In the genomic region with DNA sequence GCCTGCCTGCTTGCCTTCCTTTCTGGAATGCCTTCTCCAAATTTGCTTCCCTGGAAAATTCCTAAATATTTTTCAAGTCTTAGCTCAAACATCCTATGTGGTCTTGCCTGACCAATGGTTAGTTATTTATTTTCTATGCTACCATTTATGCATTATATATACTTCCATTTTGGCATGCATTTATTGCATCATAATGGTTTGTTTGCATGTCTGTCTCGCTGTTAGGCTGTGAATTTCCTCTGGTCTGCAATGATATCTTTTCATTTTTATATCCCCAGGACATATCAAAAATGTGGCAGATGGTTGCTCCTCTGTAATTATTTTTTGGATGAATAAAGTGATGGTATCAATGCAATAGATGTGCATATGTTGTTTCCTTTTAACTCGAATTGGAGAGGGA, we compare ENCODE assay signal across 32 cellular contexts.
"Had no signal": no experiment of that assay in that cellular context is flagged by ENCODE, and none has a peak within 500 bp of the region (broad histone marks: within the 10 kb centered on the region; RNA-seq: fewer than 3 reads in every experiment).

No MANE protein-coding gene starts in this region.

- H3K9me3 ChIP-seq: heart left ventricle had no signal

- H3K4me3 ChIP-seq: heart left ventricle had no signal

- H3K27me3 Mint-ChIP-seq: activated B cell treated with CpG ODN at 0.5 μM for 24 hours; activated CD8-positive, alpha-beta T cell treated with anti-CD3 and anti-CD28 coated beads for 36 hours; activated naive CD8-positive, alpha-beta T cell; activated T-helper 17 cell treated with anti-CD3 and anti-CD28 coated beads, Interleukin-2, amount 50 U/mL, for 72 hours had no signal

- H3K36me3 ChIP-seq: brain microvascular endothelial cell had no signal

- H3K4me1 Mint-ChIP-seq: activated B cell treated with CpG ODN at 0.5 μM for 24 hours; activated T-helper 17 cell treated with anti-CD3 and anti-CD28 coated beads, Interleukin-2, amount 50 U/mL, for 72 hours; central memory CD8-positive, alpha-beta T cell; T-helper 17 cell had no signal

- H3K4me1 ChIP-seq: heart left ventricle had no signal

- H3K4me3 Mint-ChIP-seq: activated B cell treated with CpG ODN at 0.5 μM for 24 hours; activated CD8-positive, alpha-beta T cell treated with anti-CD3 and anti-CD28 coated beads for 36 hours; activated naive CD8-positive, alpha-beta T cell; activated T-cell treated with anti-CD3 and anti-CD28 coated beads, Interleukin-2, amount 50 U/mL, for 4 hours; activated T-helper 17 cell treated with anti-CD3 and anti-CD28 coated beads, Interleukin-2, amount 50 U/mL, for 72 hours; central memory CD8-positive, alpha-beta T cell; effector memory CD8-positive, alpha-beta T cell; T-helper 17 cell; T-helper 2 cell treated with Interferon-gamma antibody and Interleukin-4, amounts not matched to agents 5 μg/mL and 100 μg/mL, for 36 hours had no signal

- H3K27me3 ChIP-seq: brain microvascular endothelial cell, heart left ventricle had no signal

- DNase-seq: activated B cell treated with CpG ODN at 0.5 μM for 24 hours; activated CD4-positive, alpha-beta T cell treated with anti-CD3 and anti-CD28 coated beads for 48 hours; activated CD4-positive, alpha-beta T cell treated with anti-CD3 and anti-CD28 coated beads, Interleukin-2, amount 50 U/mL, for 1 hour; activated CD4-positive, alpha-beta T cell treated with anti-CD3 and anti-CD28 coated beads, Interleukin-2, amount 50 U/mL, for 48 hours; activated CD8-positive, alpha-beta memory T cell treated with anti-CD3 and anti-CD28 coated beads for 24 hours; activated CD8-positive, alpha-beta T cell treated with anti-CD3 and anti-CD28 coated beads for 36 hours; activated effector memory CD4-positive, alpha-beta T cell treated with Interleukin-2 at 50 U/mL for 16 hours; activated gamma-delta T cell treated with Interleukin-2 at 50 U/mL for 16 hours; activated naive CD4-positive, alpha-beta T cell treated with anti-CD3 and anti-CD28 coated beads, Interleukin-2, amount 50 U/mL, for 16 hours; activated naive CD4-positive, alpha-beta T cell treated with Interleukin-2 at 50 U/mL for 16 hours; activated T-cell treated with anti-CD3 and anti-CD28 coated beads, Interleukin-2, amount 50 U/mL, for 4 hours; amniotic stem cell; anterior cingulate cortex; brain microvascular endothelial cell; cortex of kidney; dermis blood vessel endothelial cell; effector CD4-positive, alpha-beta T cell; effector memory CD8-positive, alpha-beta T cell; foreskin fibroblast; glutamatergic neuron; heart left ventricle; T-helper 17 cell; T1000; WERI-Rb-1 had no signal

- H3K27ac Mint-ChIP-seq: activated B cell treated with CpG ODN at 0.5 μM for 24 hours; activated CD8-positive, alpha-beta T cell treated with anti-CD3 and anti-CD28 coated beads for 36 hours; activated naive CD8-positive, alpha-beta T cell; activated T-helper 17 cell treated with anti-CD3 and anti-CD28 coated beads, Interleukin-2, amount 50 U/mL, for 72 hours; effector memory CD8-positive, alpha-beta T cell; T-helper 17 cell; T-helper 2 cell treated with Interferon-gamma antibody and Interleukin-4, amounts not matched to agents 5 μg/mL and 100 μg/mL, for 36 hours had no signal

- FAIRE-seq: astrocyte, bronchial epithelial cell, colon, frontal cortex had no signal

- H3K9me3 Mint-ChIP-seq: activated B cell treated with CpG ODN at 0.5 μM for 24 hours; activated CD8-positive, alpha-beta T cell treated with anti-CD3 and anti-CD28 coated beads for 36 hours; activated T-cell treated with anti-CD3 and anti-CD28 coated beads, Interleukin-2, amount 50 U/mL, for 4 hours; activated T-helper 17 cell treated with anti-CD3 and anti-CD28 coated beads, Interleukin-2, amount 50 U/mL, for 72 hours; central memory CD8-positive, alpha-beta T cell; effector memory CD8-positive, alpha-beta T cell; T-helper 2 cell treated with Interferon-gamma antibody and Interleukin-4, amounts not matched to agents 5 μg/mL and 100 μg/mL, for 36 hours had no signal
